1 cellular context compared by ENCODE assay signal in the genomic region with DNA sequence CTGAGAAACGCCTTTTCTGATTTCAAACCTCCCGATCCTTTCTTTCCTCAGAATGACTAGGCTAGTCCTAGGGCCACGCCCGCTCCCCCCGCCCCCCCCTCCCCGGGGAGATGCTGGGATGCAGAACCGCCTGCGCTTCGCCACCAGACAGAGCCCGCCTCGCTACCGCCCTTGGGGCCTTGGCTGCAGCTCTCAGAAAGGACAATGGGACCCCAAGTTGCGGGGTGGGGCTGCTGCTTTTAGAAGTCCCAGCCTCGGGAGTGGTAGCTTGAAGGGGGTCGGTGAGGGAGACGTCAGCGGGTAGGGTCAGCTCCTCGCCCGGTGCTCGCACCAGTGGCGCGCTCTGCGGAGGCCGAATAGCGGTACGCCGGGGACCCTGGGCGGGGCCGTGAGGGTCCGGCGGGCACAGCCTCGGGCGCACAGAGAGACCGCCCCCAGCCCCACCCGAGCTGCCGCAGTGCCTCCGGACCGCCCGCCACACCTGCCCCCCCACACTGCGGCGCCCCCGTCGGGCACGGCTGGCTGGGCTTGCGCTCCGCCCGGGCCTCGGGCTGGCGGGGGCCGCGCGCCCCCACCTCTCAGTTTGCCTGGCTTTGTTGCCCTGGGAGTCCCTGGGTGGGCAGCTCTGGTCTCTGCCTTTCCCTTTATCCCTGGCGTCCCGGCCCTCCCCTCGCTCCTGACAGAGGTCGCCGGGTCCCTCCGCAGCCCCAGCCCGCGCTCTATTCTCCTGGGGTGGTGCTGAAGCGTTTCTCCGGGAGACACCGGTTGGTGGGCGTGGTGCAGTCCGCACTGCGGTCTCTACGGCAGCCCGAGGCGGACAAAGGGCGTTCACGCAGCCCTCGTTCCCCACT.
TF ChIP-seq lines count a peak whose summit lies in the region.

No MANE protein-coding gene starts in this region.

TF ChIP-seq in K562, 482 proteins besides CTCF, POLR2A, EP300 and RAD21 (continued from another document):
- TF ChIP-seq MCM2 (IDR thresholded peaks at IDR 0.05; ENCODE audit: low read depth) (no peak), CXXC5 (CRISPR knock-in tag; IDR thresholded peaks at IDR 0.05) (peak; percentile 89), HDAC3 (IDR thresholded peaks at IDR 0.05; ENCODE audit: borderline replicate concordance, partially characterized antibody) (no peak), KLF16 (IDR thresholded peaks at IDR 0.05) (peak; percentile 70), RFX1 (IDR thresholded peaks at IDR 0.05) (peak; percentile 67), ZNF384 (IDR thresholded peaks at IDR 0.05; ENCODE audit: low read depth, low read length) (peak; percentile 48), ZNF165 (CRISPR knock-in tag; IDR thresholded peaks at IDR 0.05; ENCODE audit: borderline replicate concordance) (no peak), ZNF561 (CRISPR knock-in tag; conservative IDR thresholded peaks at IDR 0.05) (no peak), SMAD3 (CRISPR knock-in tag; conservative IDR thresholded peaks at IDR 0.05) (no peak), KLF13 (tag; IDR thresholded peaks at IDR 0.05; ENCODE audit: borderline replicate concordance, low read depth) (peak; percentile 86; the same call in 1 of the 2 replicates), SAP30 (IDR thresholded peaks at IDR 0.05; ENCODE audit: borderline replicate concordance, insufficient read depth, low read depth, low read length, poor library complexity, severe bottlenecking) (peak; percentile 85), MIER1 (IDR thresholded peaks at IDR 0.05; ENCODE audit: low read depth) (no peak), L3MBTL2 (IDR thresholded peaks at IDR 0.05) (no peak), ZNF12 (CRISPR knock-in tag; IDR thresholded peaks at IDR 0.05) (no peak), MAFG (tag; conservative IDR thresholded peaks at IDR 0.05) (peak; percentile 53), CEBPB (tag; IDR thresholded peaks at IDR 0.05) (no peak), HDGF (IDR thresholded peaks at IDR 0.05) (no peak), ILF3 (IDR thresholded peaks at IDR 0.05; ENCODE audit: borderline replicate concordance) (no peak), TAF1 (IDR thresholded peaks at IDR 0.05; ENCODE audit: control insufficient read depth, extremely low read depth, insufficient read depth, low read length, severe bottlenecking) (peak; percentile 59), HMG20A (CRISPR knock-in tag; conservative IDR thresholded peaks at IDR 0.05) (no peak), ZNF146 (CRISPR knock-in tag; IDR thresholded peaks at IDR 0.05; ENCODE audit: unreplicated experiment) (no peak), STAT5A (IDR thresholded peaks at IDR 0.05; ENCODE audit: borderline replicate concordance, low read length) (no peak), ELF4 (CRISPR knock-in tag; IDR thresholded peaks at IDR 0.05) (no peak), CREB1 (IDR thresholded peaks at IDR 0.05) (no peak), CREB1 (CRISPR knock-in tag; IDR thresholded peaks at IDR 0.05) (peak; percentile 37; the same call in 1 of the 2 replicates)
- TF ChIP-seq, protein P1, sequence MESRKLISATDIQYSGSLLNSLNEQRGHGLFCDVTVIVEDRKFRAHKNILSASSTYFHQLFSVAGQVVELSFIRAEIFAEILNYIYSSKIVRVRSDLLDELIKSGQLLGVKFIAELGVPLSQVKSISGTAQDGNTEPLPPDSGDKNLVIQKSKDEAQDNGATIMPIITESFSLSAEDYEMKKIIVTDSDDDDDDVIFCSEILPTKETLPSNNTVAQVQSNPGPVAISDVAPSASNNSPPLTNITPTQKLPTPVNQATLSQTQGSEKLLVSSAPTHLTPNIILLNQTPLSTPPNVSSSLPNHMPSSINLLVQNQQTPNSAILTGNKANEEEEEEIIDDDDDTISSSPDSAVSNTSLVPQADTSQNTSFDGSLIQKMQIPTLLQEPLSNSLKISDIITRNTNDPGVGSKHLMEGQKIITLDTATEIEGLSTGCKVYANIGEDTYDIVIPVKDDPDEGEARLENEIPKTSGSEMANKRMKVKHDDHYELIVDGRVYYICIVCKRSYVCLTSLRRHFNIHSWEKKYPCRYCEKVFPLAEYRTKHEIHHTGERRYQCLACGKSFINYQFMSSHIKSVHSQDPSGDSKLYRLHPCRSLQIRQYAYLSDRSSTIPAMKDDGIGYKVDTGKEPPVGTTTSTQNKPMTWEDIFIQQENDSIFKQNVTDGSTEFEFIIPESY (CRISPR knock-in tag; IDR thresholded peaks at IDR 0.05), result 0 out of 2 replicates have a peak, but pooled peaks have one; percentile 24
- TF ChIP-seq, protein P2, sequence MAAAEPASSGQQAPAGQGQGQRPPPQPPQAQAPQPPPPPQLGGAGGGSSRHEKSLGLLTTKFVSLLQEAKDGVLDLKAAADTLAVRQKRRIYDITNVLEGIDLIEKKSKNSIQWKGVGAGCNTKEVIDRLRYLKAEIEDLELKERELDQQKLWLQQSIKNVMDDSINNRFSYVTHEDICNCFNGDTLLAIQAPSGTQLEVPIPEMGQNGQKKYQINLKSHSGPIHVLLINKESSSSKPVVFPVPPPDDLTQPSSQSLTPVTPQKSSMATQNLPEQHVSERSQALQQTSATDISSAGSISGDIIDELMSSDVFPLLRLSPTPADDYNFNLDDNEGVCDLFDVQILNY (CRISPR knock-in tag; IDR thresholded peaks at IDR 0.05), result no peak
- TF ChIP-seq, protein P3, sequence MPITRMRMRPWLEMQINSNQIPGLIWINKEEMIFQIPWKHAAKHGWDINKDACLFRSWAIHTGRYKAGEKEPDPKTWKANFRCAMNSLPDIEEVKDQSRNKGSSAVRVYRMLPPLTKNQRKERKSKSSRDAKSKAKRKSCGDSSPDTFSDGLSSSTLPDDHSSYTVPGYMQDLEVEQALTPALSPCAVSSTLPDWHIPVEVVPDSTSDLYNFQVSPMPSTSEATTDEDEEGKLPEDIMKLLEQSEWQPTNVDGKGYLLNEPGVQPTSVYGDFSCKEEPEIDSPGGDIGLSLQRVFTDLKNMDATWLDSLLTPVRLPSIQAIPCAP (CRISPR knock-in tag; IDR thresholded peaks at IDR 0.05; ENCODE audit: borderline replicate concordance), result no peak
- TF ChIP-seq, protein P4, sequence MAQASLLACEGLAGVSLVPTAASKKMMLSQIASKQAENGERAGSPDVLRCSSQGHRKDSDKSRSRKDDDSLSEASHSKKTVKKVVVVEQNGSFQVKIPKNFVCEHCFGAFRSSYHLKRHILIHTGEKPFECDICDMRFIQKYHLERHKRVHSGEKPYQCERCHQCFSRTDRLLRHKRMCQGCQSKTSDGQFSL (CRISPR knock-in tag; IDR thresholded peaks at IDR 0.05), result peak; percentile 98
- TF ChIP-seq, protein P4 (tag; IDR thresholded peaks at IDR 0.05), result peak in 1 of 2 experiments; percentile 86; a peak in 2 of 4 replicates
- TF ChIP-seq, protein P5, sequence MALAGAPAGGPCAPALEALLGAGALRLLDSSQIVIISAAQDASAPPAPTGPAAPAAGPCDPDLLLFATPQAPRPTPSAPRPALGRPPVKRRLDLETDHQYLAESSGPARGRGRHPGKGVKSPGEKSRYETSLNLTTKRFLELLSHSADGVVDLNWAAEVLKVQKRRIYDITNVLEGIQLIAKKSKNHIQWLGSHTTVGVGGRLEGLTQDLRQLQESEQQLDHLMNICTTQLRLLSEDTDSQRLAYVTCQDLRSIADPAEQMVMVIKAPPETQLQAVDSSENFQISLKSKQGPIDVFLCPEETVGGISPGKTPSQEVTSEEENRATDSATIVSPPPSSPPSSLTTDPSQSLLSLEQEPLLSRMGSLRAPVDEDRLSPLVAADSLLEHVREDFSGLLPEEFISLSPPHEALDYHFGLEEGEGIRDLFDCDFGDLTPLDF (CRISPR knock-in tag; IDR thresholded peaks at IDR 0.05), result peak; percentile 36; the same call in 1 of the 2 replicates
- TF ChIP-seq, protein P6, sequence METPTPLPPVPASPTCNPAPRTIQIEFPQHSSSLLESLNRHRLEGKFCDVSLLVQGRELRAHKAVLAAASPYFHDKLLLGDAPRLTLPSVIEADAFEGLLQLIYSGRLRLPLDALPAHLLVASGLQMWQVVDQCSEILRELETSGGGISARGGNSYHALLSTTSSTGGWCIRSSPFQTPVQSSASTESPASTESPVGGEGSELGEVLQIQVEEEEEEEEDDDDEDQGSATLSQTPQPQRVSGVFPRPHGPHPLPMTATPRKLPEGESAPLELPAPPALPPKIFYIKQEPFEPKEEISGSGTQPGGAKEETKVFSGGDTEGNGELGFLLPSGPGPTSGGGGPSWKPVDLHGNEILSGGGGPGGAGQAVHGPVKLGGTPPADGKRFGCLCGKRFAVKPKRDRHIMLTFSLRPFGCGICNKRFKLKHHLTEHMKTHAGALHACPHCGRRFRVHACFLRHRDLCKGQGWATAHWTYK (CRISPR knock-in tag; IDR thresholded peaks at IDR 0.05), result no peak
- TF ChIP-seq, protein P7, sequence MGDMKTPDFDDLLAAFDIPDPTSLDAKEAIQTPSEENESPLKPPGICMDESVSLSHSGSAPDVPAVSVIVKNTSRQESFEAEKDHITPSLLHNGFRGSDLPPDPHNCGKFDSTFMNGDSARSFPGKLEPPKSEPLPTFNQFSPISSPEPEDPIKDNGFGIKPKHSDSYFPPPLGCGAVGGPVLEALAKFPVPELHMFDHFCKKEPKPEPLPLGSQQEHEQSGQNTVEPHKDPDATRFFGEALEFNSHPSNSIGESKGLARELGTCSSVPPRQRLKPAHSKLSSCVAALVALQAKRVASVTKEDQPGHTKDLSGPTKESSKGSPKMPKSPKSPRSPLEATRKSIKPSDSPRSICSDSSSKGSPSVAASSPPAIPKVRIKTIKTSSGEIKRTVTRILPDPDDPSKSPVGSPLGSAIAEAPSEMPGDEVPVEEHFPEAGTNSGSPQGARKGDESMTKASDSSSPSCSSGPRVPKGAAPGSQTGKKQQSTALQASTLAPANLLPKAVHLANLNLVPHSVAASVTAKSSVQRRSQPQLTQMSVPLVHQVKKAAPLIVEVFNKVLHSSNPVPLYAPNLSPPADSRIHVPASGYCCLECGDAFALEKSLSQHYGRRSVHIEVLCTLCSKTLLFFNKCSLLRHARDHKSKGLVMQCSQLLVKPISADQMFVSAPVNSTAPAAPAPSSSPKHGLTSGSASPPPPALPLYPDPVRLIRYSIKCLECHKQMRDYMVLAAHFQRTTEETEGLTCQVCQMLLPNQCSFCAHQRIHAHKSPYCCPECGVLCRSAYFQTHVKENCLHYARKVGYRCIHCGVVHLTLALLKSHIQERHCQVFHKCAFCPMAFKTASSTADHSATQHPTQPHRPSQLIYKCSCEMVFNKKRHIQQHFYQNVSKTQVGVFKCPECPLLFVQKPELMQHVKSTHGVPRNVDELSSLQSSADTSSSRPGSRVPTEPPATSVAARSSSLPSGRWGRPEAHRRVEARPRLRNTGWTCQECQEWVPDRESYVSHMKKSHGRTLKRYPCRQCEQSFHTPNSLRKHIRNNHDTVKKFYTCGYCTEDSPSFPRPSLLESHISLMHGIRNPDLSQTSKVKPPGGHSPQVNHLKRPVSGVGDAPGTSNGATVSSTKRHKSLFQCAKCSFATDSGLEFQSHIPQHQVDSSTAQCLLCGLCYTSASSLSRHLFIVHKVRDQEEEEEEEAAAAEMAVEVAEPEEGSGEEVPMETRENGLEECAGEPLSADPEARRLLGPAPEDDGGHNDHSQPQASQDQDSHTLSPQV (IDR thresholded peaks at IDR 0.05), result no peak
- TF ChIP-seq, protein P8, sequence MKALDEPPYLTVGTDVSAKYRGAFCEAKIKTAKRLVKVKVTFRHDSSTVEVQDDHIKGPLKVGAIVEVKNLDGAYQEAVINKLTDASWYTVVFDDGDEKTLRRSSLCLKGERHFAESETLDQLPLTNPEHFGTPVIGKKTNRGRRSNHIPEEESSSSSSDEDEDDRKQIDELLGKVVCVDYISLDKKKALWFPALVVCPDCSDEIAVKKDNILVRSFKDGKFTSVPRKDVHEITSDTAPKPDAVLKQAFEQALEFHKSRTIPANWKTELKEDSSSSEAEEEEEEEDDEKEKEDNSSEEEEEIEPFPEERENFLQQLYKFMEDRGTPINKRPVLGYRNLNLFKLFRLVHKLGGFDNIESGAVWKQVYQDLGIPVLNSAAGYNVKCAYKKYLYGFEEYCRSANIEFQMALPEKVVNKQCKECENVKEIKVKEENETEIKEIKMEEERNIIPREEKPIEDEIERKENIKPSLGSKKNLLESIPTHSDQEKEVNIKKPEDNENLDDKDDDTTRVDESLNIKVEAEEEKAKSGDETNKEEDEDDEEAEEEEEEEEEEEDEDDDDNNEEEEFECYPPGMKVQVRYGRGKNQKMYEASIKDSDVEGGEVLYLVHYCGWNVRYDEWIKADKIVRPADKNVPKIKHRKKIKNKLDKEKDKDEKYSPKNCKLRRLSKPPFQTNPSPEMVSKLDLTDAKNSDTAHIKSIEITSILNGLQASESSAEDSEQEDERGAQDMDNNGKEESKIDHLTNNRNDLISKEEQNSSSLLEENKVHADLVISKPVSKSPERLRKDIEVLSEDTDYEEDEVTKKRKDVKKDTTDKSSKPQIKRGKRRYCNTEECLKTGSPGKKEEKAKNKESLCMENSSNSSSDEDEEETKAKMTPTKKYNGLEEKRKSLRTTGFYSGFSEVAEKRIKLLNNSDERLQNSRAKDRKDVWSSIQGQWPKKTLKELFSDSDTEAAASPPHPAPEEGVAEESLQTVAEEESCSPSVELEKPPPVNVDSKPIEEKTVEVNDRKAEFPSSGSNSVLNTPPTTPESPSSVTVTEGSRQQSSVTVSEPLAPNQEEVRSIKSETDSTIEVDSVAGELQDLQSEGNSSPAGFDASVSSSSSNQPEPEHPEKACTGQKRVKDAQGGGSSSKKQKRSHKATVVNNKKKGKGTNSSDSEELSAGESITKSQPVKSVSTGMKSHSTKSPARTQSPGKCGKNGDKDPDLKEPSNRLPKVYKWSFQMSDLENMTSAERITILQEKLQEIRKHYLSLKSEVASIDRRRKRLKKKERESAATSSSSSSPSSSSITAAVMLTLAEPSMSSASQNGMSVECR (CRISPR knock-in tag; IDR thresholded peaks at IDR 0.05), result peak; percentile 54; the same call in 1 of the 2 replicates
TF ChIP-seq in K562: peak in this region for 58.
